Comparison of ENCODE assay signal across 34 cellular contexts in genomic region chr5:143723159-143723558, GRCh38.
"Had no signal": no experiment of that assay in that cellular context is flagged by ENCODE, and none has a peak within 500 bp of the region (broad histone marks: within the 10 kb centered on the region; RNA-seq: fewer than 3 reads in every experiment).

No MANE protein-coding gene starts in this region.

- DNase-seq: Karpas-422, Kasumi-1, MG63, MM.1S, MV-4-11, NCI-H1048, NCI-H1092, NCI-H1092 treated with DMSO at 0.1 percent for 48 hours, NCI-H1105, NCI-H1105 treated with DMSO at 0.1 percent for 48 hours, NCI-H1417, NCI-H1417 treated with DMSO at 0.1 percent for 48 hours, NCI-H1436, NCI-H1436 treated with DMSO at 0.1 percent for 48 hours, NCI-H146, NCI-H1694, NCI-H1694 treated with DMSO at 0.1 percent for 48 hours, NCI-H187, NCI-H187 treated with DMSO at 0.1 percent for 48 hours, NCI-H1930, NCI-H2029, NCI-H2029 treated with DMSO at 0.1 percent for 48 hours, NCI-H2081, NCI-H2081 treated with DMSO at 0.1 percent for 48 hours, NCI-H2107, NCI-H2171, NCI-H2171 treated with DMSO at 0.1 percent for 48 hours, NCI-H2227 treated with DMSO at 0.1 percent for 48 hours, NCI-H226, NCI-H345, NCI-H446, NCI-H446 treated with DMSO at 0.1 percent for 48 hours, NCI-H510A, NCI-H510A treated with DMSO at 0.1 percent for 48 hours had no signal

- H3K27me3 ChIP-seq: MG63 had no signal

- H3K4me3 ChIP-seq: MG63 had no signal

- H3K36me3 ChIP-seq: MG63 had no signal
